12 cellular contexts compared by ENCODE assay signal in the genomic region with DNA sequence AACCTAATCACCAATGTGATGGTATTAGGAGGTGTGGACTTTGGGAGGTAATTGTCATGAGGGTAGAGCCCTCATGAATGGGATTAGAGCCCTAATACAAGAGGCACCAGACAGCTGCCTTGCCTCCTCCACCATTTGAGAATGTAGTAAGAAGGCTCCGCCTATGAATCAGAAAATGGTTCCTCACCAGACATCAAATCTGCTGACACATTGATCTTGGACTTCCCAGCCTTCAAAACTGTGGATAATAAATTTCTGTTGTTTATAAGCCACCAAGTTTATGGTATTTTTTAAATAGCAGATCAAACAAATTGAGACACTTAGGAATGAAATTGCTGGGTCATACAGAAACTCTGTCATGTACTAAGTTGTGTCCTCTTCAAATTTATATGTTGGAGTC. TPM values are rescaled to one million over a fixed set of nuclear protein-coding genes. Genes with fewer than 3 reads are reported as not detected.
"Had no signal": no experiment of that assay in that cellular context is flagged by ENCODE, and none has a peak within 500 bp of the region (broad histone marks: within the 10 kb centered on the region; RNA-seq: fewer than 3 reads in every experiment).

No MANE protein-coding gene starts in this region.

- H3K9ac ChIP-seq: GM23248, KMS-11 had no signal

- DNase-seq: GM23248, GOT3, H7, HFFc6, Karpas-422, KBM-7 had no signal

- H3K4me1 ChIP-seq: HAP-1 had no signal

- H3K4me2 ChIP-seq: KMS-11 had no signal

- ATAC-seq: HCT116 had no signal

- FAIRE-seq: HTR-8/SVneo had no signal

- H2AFZ ChIP-seq: GM23248 had no signal

- H3K9me3 ChIP-seq: HAP-1 had no signal

- H3K27ac ChIP-seq: GM23248, KMS-11 had no signal

- H3K36me3 ChIP-seq: HAP-1 had no signal

- H3K4me3 ChIP-seq: GM23248, HAP-1 had no signal

RNA-seq across cellular contexts. Expression of a gene that starts 56.8 kb away (rescaled TPM):
- total RNA-seq: GM23248, H4, H7, HFFc6, HT-29 had no signal
- polyA plus RNA-seq: GM23248 had no signal
